ENCODE assay signal across 9 cellular contexts in genomic region chr15:75456710-75457109, GRCh38. TPM values are rescaled to one million over a fixed set of nuclear protein-coding genes. Genes with fewer than 3 reads are reported as not detected.
DNase-seq lines count a peak whose midpoint lies in the region; ATAC-seq and TF ChIP-seq lines count a peak whose summit lies in the region.
"Had no signal": no experiment of that assay in that cellular context is flagged by ENCODE, and none has a peak within 500 bp of the region (broad histone marks: within the 10 kb centered on the region; RNA-seq: fewer than 3 reads in every experiment).

No MANE protein-coding gene starts in this region.

- H3K4me1 ChIP-seq in Loucy (ENCODE audit: insufficient read depth, low read length, poor library complexity, severe bottlenecking) (peaks cover 17% of the 10 kb centered on the region), neural progenitor cell (peaks cover 4% of the 10 kb centered on the region)

- H3K9ac ChIP-seq in Loucy (ENCODE audit: low read depth, low read length, poor library complexity, severe bottlenecking) (peak overlapping the region; percentile 80), neural progenitor cell (no peak overlapping the region)

- H3K9me3 ChIP-seq in Loucy (ENCODE audit: insufficient read depth, low read depth, low read length) (no peaks in the 10 kb centered on the region), neural progenitor cell (ENCODE audit: low read depth) (no peaks in the 10 kb centered on the region)
- H3K9me3 ChIP-seq: vagina had no signal

- TF ChIP-seq CTCF in Calu3 (IDR thresholded peaks at IDR 0.05; ENCODE audit: unreplicated experiment) (no peak), Loucy (conservative IDR thresholded peaks at IDR 0.05; ENCODE audit: low read length) (no peak), neural progenitor cell (IDR thresholded peaks at IDR 0.05) (no peak)

- H3K4me2 ChIP-seq in Loucy (ENCODE audit: low read depth, low read length, poor library complexity, severe bottlenecking) (peak overlapping the region; percentile 79), neural progenitor cell (peak overlapping the region; percentile 84)

- H3K4me3 Mint-ChIP-seq in Calu3 (ENCODE audit: low read depth, unreplicated experiment) (peak overlapping the region; percentile 99), neural progenitor cell (peak overlapping the region; percentile 87)
- H3K4me3 Mint-ChIP-seq in central memory CD8-positive, alpha-beta T cell, result peak overlapping the region; percentile 97

- no peak overlapping the region for H3K27ac ChIP-seq in neural progenitor cell

- H3K36me3 Mint-ChIP-seq in Calu3 (ENCODE audit: insufficient read depth, unreplicated experiment) (peaks cover 48% of the 10 kb centered on the region), neural progenitor cell (no peaks in the 10 kb centered on the region)
- H3K36me3 Mint-ChIP-seq in central memory CD8-positive, alpha-beta T cell (ENCODE audit: insufficient read depth), result peaks cover 30% of the 10 kb centered on the region

- H3K27me3 ChIP-seq in Loucy (ENCODE audit: insufficient read depth, low read length, poor library complexity, severe bottlenecking) (no peaks in the 10 kb centered on the region), neural progenitor cell (no peaks in the 10 kb centered on the region)
- H3K27me3 ChIP-seq: vagina had no signal

- H3F3A ChIP-seq in Loucy (ENCODE audit: low read depth), result peaks cover 6% of the 10 kb centered on the region; the same call in 1 of the 2 replicates
- peaks cover 32% of the 10 kb centered on the region for H3F3A ChIP-seq in neural progenitor cell (ENCODE audit: low read depth)

- H3K4me1 Mint-ChIP-seq in Calu3 (ENCODE audit: low read depth, unreplicated experiment), result peaks cover 27% of the 10 kb centered on the region
- H3K4me1 Mint-ChIP-seq in central memory CD8-positive, alpha-beta T cell, result peaks cover 26% of the 10 kb centered on the region
- H3K4me1 Mint-ChIP-seq in neural progenitor cell, result peaks cover 13% of the 10 kb centered on the region

- H3K36me3 ChIP-seq in Loucy (ENCODE audit: insufficient read depth, low read length) (no peaks in the 10 kb centered on the region), neural progenitor cell (no peaks in the 10 kb centered on the region)
- H3K36me3 ChIP-seq: vagina had no signal

- CTCF ChIA-PET in Calu3 (lab: Charles Lee), result interaction anchor here (2.1 to 7.0 kb wide), 2 partner anchors 11 to 89 kb away, joined by 5 to 83 read pairs; partner anchors contain the start of gene MAN2C1

- DNase-seq in Calu3, result no peak
- no peak for DNase-seq in central memory CD8-positive, alpha-beta T cell (ENCODE audit: low spot score in 2 of 2)
- DNase-seq in neural progenitor cell (ENCODE audit: low spot score), result no peak
- DNase-seq in stimulated activated CD4-positive, alpha-beta T cell treated with anti-CD3 and anti-CD28 coated beads, Interleukin-4, amount 100 ng/mL, for 4 hours, result no peak

- intact Hi-C loops in Calu3 (cut with micrococcal nuclease; ENCODE audit: unreplicated experiment), result no loop called here

- H3K4me3 ChIP-seq in Loucy (ENCODE audit: low read length, poor library complexity, severe bottlenecking), result peak overlapping the region; percentile 87
- H3K4me3 ChIP-seq in neural progenitor cell, result peak overlapping the region; percentile 85

- ATAC-seq in central memory CD8-positive, alpha-beta T cell (replicated peaks; ENCODE audit: extremely low read depth, poor library complexity, severe bottlenecking), result no peak
- ATAC-seq in GM18861 (IDR thresholded peaks at IDR 0.05; ENCODE audit: unreplicated experiment) (no peak), HG02623 (IDR thresholded peaks at IDR 0.05; ENCODE audit: unreplicated experiment) (no peak), HG02840 (IDR thresholded peaks at IDR 0.05; ENCODE audit: low FRiP score, unreplicated experiment) (no peak)

- H3K79me2 ChIP-seq in Loucy (ENCODE audit: insufficient read depth, low read length) (peaks cover 8% of the 10 kb centered on the region; the same call in 1 of the 2 replicates), neural progenitor cell (ENCODE audit: low read depth) (peaks cover 20% of the 10 kb centered on the region)

- H4K20me1 ChIP-seq in Loucy (ENCODE audit: insufficient read depth, low read length, poor library complexity, severe bottlenecking) (peaks cover 6% of the 10 kb centered on the region), neural progenitor cell (ENCODE audit: low read depth) (peaks cover 6% of the 10 kb centered on the region)

- BruUV-seq in Calu3 (replicated peaks; lab: Mats Ljungman, UMichigan), result no TSS peak

- H2AFZ ChIP-seq in Loucy (ENCODE audit: low read length) (no peak overlapping the region), neural progenitor cell (replicated peaks) (no peak overlapping the region)

- no peaks in the 10 kb centered on the region for H3K9me3 Mint-ChIP-seq in Calu3 (ENCODE audit: low read depth, unreplicated experiment)
- H3K9me3 Mint-ChIP-seq in central memory CD8-positive, alpha-beta T cell, result no peaks in the 10 kb centered on the region
- no peaks in the 10 kb centered on the region for H3K9me3 Mint-ChIP-seq in neural progenitor cell

- H3K9me2 ChIP-seq in Loucy (replicated peaks; ENCODE audit: low read depth, low read length), result no peaks in the 10 kb centered on the region

- H3K27me3 Mint-ChIP-seq in Calu3 (ENCODE audit: unreplicated experiment), result no peaks in the 10 kb centered on the region
- no peaks in the 10 kb centered on the region for H3K27me3 Mint-ChIP-seq in central memory CD8-positive, alpha-beta T cell
- peaks cover 4% of the 10 kb centered on the region for H3K27me3 Mint-ChIP-seq in neural progenitor cell (ENCODE audit: insufficient read depth, low read depth)

- peak overlapping the region; percentile 78 for H3K27ac Mint-ChIP-seq in Calu3 (ENCODE audit: unreplicated experiment)
- H3K27ac Mint-ChIP-seq in central memory CD8-positive, alpha-beta T cell (ENCODE audit: low read depth), result peak overlapping the region; percentile 92
- no peak overlapping the region for H3K27ac Mint-ChIP-seq in neural progenitor cell

RNA-seq across cellular contexts. Expression of gene SIN3A, which starts 5.2 kb away (rescaled TPM):
- total RNA-seq in Calu3 (2022) (91.4 and 97.6 TPM in 2 replicates), neural progenitor cell (ENCODE audit: low replicate concordance) (69.0 and 86.1 TPM in 2 replicates)
